7 cellular contexts compared by ENCODE assay signal in the genomic region with DNA sequence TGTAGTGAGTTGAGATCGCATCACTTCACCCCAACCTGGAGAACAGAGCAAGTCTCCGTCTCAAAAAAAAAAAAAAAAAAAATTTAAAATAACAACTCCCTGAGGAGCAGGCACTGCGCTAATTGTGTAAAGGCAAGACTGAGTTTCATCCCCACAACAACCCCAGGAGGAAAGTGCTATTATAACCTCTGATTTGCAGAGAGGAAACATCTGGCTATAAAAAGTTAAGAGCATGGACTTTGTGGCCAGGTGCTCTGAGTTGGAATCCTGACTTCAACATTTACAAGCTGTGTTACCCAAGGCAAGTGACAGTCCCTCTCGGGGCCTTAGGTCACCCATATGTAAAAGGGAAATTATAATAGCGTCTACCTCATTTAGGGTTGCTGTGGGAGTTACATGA.
"Had no signal": no experiment of that assay in that cellular context is flagged by ENCODE, and none has a peak within 500 bp of the region (broad histone marks: within the 10 kb centered on the region; RNA-seq: fewer than 3 reads in every experiment).

No MANE protein-coding gene starts in this region.

- DNase-seq: GDM1, GF-D8 had no signal

- H3K4me3 ChIP-seq: GM12878 had no signal

- FAIRE-seq: GM12878, GM12891, GM12892, GM18507, GM19239 had no signal
